ENCODE assay signal across 1 cellular context in the genomic region with DNA sequence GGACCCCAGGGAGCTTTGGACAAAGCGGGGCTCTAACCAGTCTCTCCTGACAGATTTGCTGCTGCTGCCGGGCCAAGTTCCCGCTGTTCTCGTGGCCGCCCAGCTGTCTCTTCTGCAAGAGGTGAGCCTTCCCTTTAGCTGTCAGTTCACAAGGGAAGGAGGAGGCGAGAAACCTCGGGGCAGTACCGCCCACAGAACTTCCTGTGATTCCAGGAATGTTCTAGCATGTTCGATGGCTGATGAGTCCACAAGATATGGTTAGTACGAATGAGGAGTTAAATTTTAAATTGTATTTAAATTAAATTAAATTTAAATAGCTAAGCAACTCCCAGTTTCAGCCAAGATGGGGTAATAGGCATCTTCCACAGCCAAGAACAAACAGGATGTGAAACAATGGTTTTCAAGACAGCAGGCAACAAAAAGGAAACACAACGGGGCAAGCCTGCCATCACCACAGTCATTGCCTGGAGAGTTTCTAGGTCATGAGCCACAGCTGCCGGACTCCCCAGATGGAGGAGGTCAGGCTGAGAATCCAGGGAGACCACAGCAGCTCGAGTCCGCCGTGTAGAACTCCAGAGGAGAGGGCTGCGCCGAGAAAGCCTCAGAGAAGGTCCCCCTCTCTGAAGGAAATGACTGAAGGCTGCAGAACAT.
TF ChIP-seq lines count a peak whose summit lies in the region.

No MANE protein-coding gene starts in this region.

TF ChIP-seq in IMR-90, 13 proteins besides CTCF, POLR2A, EP300 and RAD21:
- TF ChIP-seq, protein P1, sequence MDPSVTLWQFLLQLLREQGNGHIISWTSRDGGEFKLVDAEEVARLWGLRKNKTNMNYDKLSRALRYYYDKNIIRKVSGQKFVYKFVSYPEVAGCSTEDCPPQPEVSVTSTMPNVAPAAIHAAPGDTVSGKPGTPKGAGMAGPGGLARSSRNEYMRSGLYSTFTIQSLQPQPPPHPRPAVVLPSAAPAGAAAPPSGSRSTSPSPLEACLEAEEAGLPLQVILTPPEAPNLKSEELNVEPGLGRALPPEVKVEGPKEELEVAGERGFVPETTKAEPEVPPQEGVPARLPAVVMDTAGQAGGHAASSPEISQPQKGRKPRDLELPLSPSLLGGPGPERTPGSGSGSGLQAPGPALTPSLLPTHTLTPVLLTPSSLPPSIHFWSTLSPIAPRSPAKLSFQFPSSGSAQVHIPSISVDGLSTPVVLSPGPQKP (IDR thresholded peaks at IDR 0.05; ENCODE audit: borderline replicate concordance, low read depth, low read length), result no peak
- TF ChIP-seq BHLHE40 (IDR thresholded peaks at IDR 0.05; ENCODE audit: low read depth, low read length) (no peak), MXI1 (IDR thresholded peaks at IDR 0.05; ENCODE audit: borderline replicate concordance, low read depth, low read length) (no peak), SMC3 (IDR thresholded peaks at IDR 0.05; ENCODE audit: low read depth, low read length) (no peak)
